ENCODE assay signal across 18 cellular contexts in genomic region chr10:10826125-10826524, GRCh38.
DNase-seq lines count a peak whose midpoint lies in the region; ATAC-seq and TF ChIP-seq lines count a peak whose summit lies in the region.
"Had no signal": no experiment of that assay in that cellular context is flagged by ENCODE, and none has a peak within 500 bp of the region (broad histone marks: within the 10 kb centered on the region; RNA-seq: fewer than 3 reads in every experiment).

No MANE protein-coding gene starts in this region.

- no peaks in the 10 kb centered on the region for H3K27me3 ChIP-seq in thoracic aorta (replicated peaks; ENCODE audit: insufficient read depth)
- no peaks in the 10 kb centered on the region for H3K27me3 ChIP-seq in smooth muscle cell (ENCODE audit: low read depth)
- H3K27me3 ChIP-seq: right lobe of liver had no signal

- no peak for ATAC-seq in thoracic aorta (ENCODE audit: insufficient number of reproducible peaks, low FRiP score, low read depth)
- ATAC-seq: activated naive CD8-positive, alpha-beta T cell treated with anti-CD3 and anti-CD28 coated beads, Interleukin-2, amount 50 U/mL, for 24 hours; activated T-cell treated with anti-CD3 and anti-CD28 coated beads, Interleukin-2, amount 50 U/mL, for 4 hours; left cardiac atrium; right lobe of liver; stimulated activated naive B cell treated with anti-CD40 and anti-IgM and Interleukin-4, amounts not matched to agents 10 μg/mL and 1 μg/mL and 100 μg/mL, for 72 hours had no signal

- no peak overlapping the region for H3K9ac ChIP-seq in smooth muscle cell (ENCODE audit: low read depth)

- no peaks in the 10 kb centered on the region for H3K9me3 Mint-ChIP-seq in HFFc6
- H3K9me3 Mint-ChIP-seq: activated CD4-positive, alpha-beta T cell treated with anti-CD3 and anti-CD28 coated beads, Interleukin-2, amount 10 ng/mL, durations not matched to agents 7 days and 5 days; activated naive CD8-positive, alpha-beta T cell treated with anti-CD3 and anti-CD28 coated beads, Interleukin-2, amount 50 U/mL, for 24 hours; activated T-cell treated with anti-CD3 and anti-CD28 coated beads, Interleukin-2, amount 50 U/mL, for 4 hours; naive B cell; stimulated activated naive B cell treated with anti-CD40 and anti-IgM and Interleukin-4, amounts not matched to agents 10 μg/mL and 1 μg/mL and 100 μg/mL, for 72 hours had no signal

- H2AFZ ChIP-seq in smooth muscle cell (ENCODE audit: low read depth) = no peak overlapping the region

- DNase-seq in HFFc6 (peak; percentile 87), astrocyte of the cerebellum (ENCODE audit: low read depth) (peak; percentile 68), fibroblast of villous mesenchyme (ENCODE audit: low read depth) (peak; percentile 77), thoracic aorta (ENCODE audit: low spot score) (no peak), smooth muscle cell (lab: John Stamatoyannopoulos, UW; ENCODE audit: unreplicated experiment) (no peak), ureter (ENCODE audit: low spot score) (no peak), AG08396 (ENCODE audit: low spot score) (no peak)
- DNase-seq: activated CD4-positive, alpha-beta T cell treated with anti-CD3 and anti-CD28 coated beads, Interleukin-2, amount 10 ng/mL, durations not matched to agents 7 days and 5 days; activated naive CD8-positive, alpha-beta T cell treated with anti-CD3 and anti-CD28 coated beads, Interleukin-2, amount 50 U/mL, for 24 hours; activated T-cell treated with anti-CD3 and anti-CD28 coated beads, Interleukin-2, amount 50 U/mL, for 4 hours; Calu3; glutamatergic neuron; H7; left cardiac atrium; naive B cell; NCI-H2081 treated with DMSO at 0.1 percent for 48 hours; right lobe of liver; stimulated activated naive B cell treated with anti-CD40 and anti-IgM and Interleukin-4, amounts not matched to agents 10 μg/mL and 1 μg/mL and 100 μg/mL, for 72 hours had no signal

- H3K9me3 ChIP-seq in thoracic aorta = no peaks in the 10 kb centered on the region
- no peaks in the 10 kb centered on the region for H3K9me3 ChIP-seq in smooth muscle cell (replicated peaks; ENCODE audit: low read depth)
- H3K9me3 ChIP-seq: right lobe of liver had no signal

- peak overlapping the region; percentile 90 for H3K27ac Mint-ChIP-seq in HFFc6
- H3K27ac Mint-ChIP-seq: activated CD4-positive, alpha-beta T cell treated with anti-CD3 and anti-CD28 coated beads, Interleukin-2, amount 10 ng/mL, durations not matched to agents 7 days and 5 days; activated naive CD8-positive, alpha-beta T cell treated with anti-CD3 and anti-CD28 coated beads, Interleukin-2, amount 50 U/mL, for 24 hours; naive B cell; stimulated activated naive B cell treated with anti-CD40 and anti-IgM and Interleukin-4, amounts not matched to agents 10 μg/mL and 1 μg/mL and 100 μg/mL, for 72 hours had no signal

- in situ Hi-C loops in astrocyte of the cerebellum (cut with HindIII; ENCODE audit: low sequenced_read_pairs) = no loop called here

- H3F3A ChIP-seq in smooth muscle cell (ENCODE audit: low read depth) = no peaks in the 10 kb centered on the region

- H3K4me1 Mint-ChIP-seq in HFFc6 (ENCODE audit: low read depth) = peaks cover 86% of the 10 kb centered on the region
- H3K4me1 Mint-ChIP-seq: activated naive CD8-positive, alpha-beta T cell treated with anti-CD3 and anti-CD28 coated beads, Interleukin-2, amount 50 U/mL, for 24 hours; naive B cell; stimulated activated naive B cell treated with anti-CD40 and anti-IgM and Interleukin-4, amounts not matched to agents 10 μg/mL and 1 μg/mL and 100 μg/mL, for 72 hours had no signal

- H4K20me1 ChIP-seq in smooth muscle cell (ENCODE audit: low read depth) = no peaks in the 10 kb centered on the region

- no peaks in the 10 kb centered on the region for H3K79me2 ChIP-seq in smooth muscle cell (ENCODE audit: low read depth)

- H3K4me2 ChIP-seq in smooth muscle cell = no peak overlapping the region

- H3K4me1 ChIP-seq in thoracic aorta (ENCODE audit: control insufficient read depth in 1 of 2, low read depth in 2 of 2) (peaks cover 25 to 77% of the 10 kb centered on the region in 2 donors), smooth muscle cell (ENCODE audit: low read depth) (no peaks in the 10 kb centered on the region)
- H3K4me1 ChIP-seq: right lobe of liver had no signal

- 0 out of 2 replicates have a peak overlapping the region, but pooled peaks have one; percentile 50 for H3K4me3 Mint-ChIP-seq in HFFc6
- H3K4me3 Mint-ChIP-seq: activated CD4-positive, alpha-beta T cell treated with anti-CD3 and anti-CD28 coated beads, Interleukin-2, amount 10 ng/mL, durations not matched to agents 7 days and 5 days; activated naive CD8-positive, alpha-beta T cell treated with anti-CD3 and anti-CD28 coated beads, Interleukin-2, amount 50 U/mL, for 24 hours; activated T-cell treated with anti-CD3 and anti-CD28 coated beads, Interleukin-2, amount 50 U/mL, for 4 hours; stimulated activated naive B cell treated with anti-CD40 and anti-IgM and Interleukin-4, amounts not matched to agents 10 μg/mL and 1 μg/mL and 100 μg/mL, for 72 hours had no signal

- no peak overlapping the region for H3K4me3 ChIP-seq in astrocyte of the cerebellum (ENCODE audit: low read depth, low read length)
- no peak overlapping the region for H3K4me3 ChIP-seq in fibroblast of villous mesenchyme (ENCODE audit: low read depth, low read length)
- no peak overlapping the region for H3K4me3 ChIP-seq in thoracic aorta
- H3K4me3 ChIP-seq in smooth muscle cell = no peak overlapping the region
- H3K4me3 ChIP-seq: right lobe of liver had no signal

- WGBS in smooth muscle cell (ENCODE audit: low lambda C conversion rate) = 26% methylated on average over 1 of the region's 1 CpG

- peak overlapping the region; percentile 72 to 85 for H3K27ac ChIP-seq in thoracic aorta
- no peak overlapping the region for H3K27ac ChIP-seq in smooth muscle cell (ENCODE audit: low read depth)
- H3K27ac ChIP-seq: right lobe of liver had no signal

- H3K36me3 Mint-ChIP-seq in HFFc6 (ENCODE audit: low read depth) = no peaks in the 10 kb centered on the region
- H3K36me3 Mint-ChIP-seq: naive B cell had no signal

- H3K36me3 ChIP-seq in thoracic aorta = no peaks in the 10 kb centered on the region
- H3K36me3 ChIP-seq in smooth muscle cell (ENCODE audit: low read depth) = no peaks in the 10 kb centered on the region
- H3K36me3 ChIP-seq: right lobe of liver had no signal

- no peaks in the 10 kb centered on the region for H3K27me3 Mint-ChIP-seq in HFFc6 (ENCODE audit: insufficient read depth)

- TF ChIP-seq CTCF in HFFc6 (IDR thresholded peaks at IDR 0.05) (no peak), astrocyte of the cerebellum (IDR thresholded peaks at IDR 0.05; ENCODE audit: low read depth, low read length, missing control alignments) (no peak), fibroblast of villous mesenchyme (IDR thresholded peaks at IDR 0.05; ENCODE audit: insufficient read depth, low read depth, low read length) (no peak), thoracic aorta (IDR thresholded peaks at IDR 0.05) (no peak), smooth muscle cell (IDR thresholded peaks at IDR 0.05; ENCODE audit: borderline replicate concordance, insufficient read depth, poor library complexity, severe bottlenecking) (no peak)

Comparison
In these comparisons a context has a peak if more than half of its experiments do, and no peak if none do; other contexts are left out.
1. DNase-seq: peak in HFFc6 (single experiment), astrocyte of the cerebellum (single experiment) and fibroblast of villous mesenchyme (single experiment); none in thoracic aorta (single experiment), smooth muscle cell (single experiment), ureter (single experiment) and AG08396 (single experiment).